Comparison of ENCODE assay signal across 1 cellular context in the genomic region with DNA sequence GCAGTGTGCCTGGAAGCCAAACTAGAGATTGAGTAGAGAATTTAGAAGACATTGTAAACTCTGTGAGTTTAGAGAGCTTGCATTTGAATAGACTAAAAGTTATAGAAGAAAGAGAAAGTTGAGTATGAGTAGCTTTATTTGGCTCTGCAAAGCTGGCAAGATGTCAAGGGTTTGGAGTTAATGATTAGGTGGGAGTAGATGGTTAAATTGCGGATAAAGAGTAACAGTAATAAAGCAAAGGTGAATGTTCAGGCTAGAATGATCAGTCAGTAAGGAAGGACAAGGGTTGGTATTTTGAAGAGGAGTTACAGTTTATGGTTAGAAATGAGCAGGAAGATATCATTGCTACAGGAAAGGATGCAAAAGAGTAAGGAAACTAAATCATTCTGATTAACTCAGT.
TF ChIP-seq lines count a peak whose summit lies in the region.

No MANE protein-coding gene starts in this region.

TF ChIP-seq in K562, 482 proteins besides CTCF, POLR2A, EP300 and RAD21:
- no peak for TF ChIP-seq NEUROD1 (IDR thresholded peaks at IDR 0.05; ENCODE audit: borderline replicate concordance, low read depth, low read length, partially characterized antibody)
- TF ChIP-seq, protein P1, sequence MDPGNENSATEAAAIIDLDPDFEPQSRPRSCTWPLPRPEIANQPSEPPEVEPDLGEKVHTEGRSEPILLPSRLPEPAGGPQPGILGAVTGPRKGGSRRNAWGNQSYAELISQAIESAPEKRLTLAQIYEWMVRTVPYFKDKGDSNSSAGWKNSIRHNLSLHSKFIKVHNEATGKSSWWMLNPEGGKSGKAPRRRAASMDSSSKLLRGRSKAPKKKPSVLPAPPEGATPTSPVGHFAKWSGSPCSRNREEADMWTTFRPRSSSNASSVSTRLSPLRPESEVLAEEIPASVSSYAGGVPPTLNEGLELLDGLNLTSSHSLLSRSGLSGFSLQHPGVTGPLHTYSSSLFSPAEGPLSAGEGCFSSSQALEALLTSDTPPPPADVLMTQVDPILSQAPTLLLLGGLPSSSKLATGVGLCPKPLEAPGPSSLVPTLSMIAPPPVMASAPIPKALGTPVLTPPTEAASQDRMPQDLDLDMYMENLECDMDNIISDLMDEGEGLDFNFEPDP (CRISPR knock-in tag; IDR thresholded peaks at IDR 0.05), result no peak
- no peak for TF ChIP-seq SIX5 (IDR thresholded peaks at IDR 0.05; ENCODE audit: borderline replicate concordance in 1 of 2, insufficient read depth in 1 of 2, low read depth in 1 of 2, low read length in 2 of 2)
- TF ChIP-seq ATF7 (IDR thresholded peaks at IDR 0.05), result no peak
- TF ChIP-seq, protein P2, sequence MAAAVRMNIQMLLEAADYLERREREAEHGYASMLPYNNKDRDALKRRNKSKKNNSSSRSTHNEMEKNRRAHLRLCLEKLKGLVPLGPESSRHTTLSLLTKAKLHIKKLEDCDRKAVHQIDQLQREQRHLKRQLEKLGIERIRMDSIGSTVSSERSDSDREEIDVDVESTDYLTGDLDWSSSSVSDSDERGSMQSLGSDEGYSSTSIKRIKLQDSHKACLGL (CRISPR knock-in tag; IDR thresholded peaks at IDR 0.05; ENCODE audit: borderline replicate concordance, poor library complexity, severe bottlenecking), result no peak
- no peak for TF ChIP-seq ARID1B (IDR thresholded peaks at IDR 0.05)
- no peak for TF ChIP-seq NR2C1 (IDR thresholded peaks at IDR 0.05)
- no peak for TF ChIP-seq NR2C1 (tag; IDR thresholded peaks at IDR 0.05)
- TF ChIP-seq SIN3A (IDR thresholded peaks at IDR 0.05; ENCODE audit: borderline replicate concordance in 2 of 2, control insufficient read depth in 1 of 2, low read depth in 2 of 2, low read length in 2 of 2), result no peak
- no peak for TF ChIP-seq ZNF695 (CRISPR knock-in tag; IDR thresholded peaks at IDR 0.05)
